1 cellular context compared by ENCODE assay signal in the genomic region with DNA sequence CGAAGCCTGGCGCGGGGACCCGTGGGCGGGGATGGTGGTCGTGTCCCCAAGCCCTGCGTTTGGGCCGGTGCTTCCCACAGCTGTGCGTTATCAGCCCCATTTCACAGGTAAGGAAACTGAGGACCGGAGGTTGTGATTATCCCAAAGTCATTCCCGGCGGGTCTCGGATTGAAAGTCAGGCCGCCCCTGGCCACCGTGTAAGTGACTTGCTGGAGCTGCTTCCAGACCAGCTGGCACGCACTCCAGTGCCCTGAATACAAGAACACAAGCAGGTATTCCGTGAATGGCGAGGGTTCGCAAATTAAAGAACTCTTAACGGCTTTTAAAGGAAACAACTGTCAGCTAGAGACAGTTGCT.
TF ChIP-seq lines count a peak whose summit lies in the region.

No MANE protein-coding gene starts in this region.

TF ChIP-seq in HepG2, 621 proteins besides CTCF, POLR2A, EP300 and RAD21 (continued from another document):
- TF ChIP-seq, protein P1, sequence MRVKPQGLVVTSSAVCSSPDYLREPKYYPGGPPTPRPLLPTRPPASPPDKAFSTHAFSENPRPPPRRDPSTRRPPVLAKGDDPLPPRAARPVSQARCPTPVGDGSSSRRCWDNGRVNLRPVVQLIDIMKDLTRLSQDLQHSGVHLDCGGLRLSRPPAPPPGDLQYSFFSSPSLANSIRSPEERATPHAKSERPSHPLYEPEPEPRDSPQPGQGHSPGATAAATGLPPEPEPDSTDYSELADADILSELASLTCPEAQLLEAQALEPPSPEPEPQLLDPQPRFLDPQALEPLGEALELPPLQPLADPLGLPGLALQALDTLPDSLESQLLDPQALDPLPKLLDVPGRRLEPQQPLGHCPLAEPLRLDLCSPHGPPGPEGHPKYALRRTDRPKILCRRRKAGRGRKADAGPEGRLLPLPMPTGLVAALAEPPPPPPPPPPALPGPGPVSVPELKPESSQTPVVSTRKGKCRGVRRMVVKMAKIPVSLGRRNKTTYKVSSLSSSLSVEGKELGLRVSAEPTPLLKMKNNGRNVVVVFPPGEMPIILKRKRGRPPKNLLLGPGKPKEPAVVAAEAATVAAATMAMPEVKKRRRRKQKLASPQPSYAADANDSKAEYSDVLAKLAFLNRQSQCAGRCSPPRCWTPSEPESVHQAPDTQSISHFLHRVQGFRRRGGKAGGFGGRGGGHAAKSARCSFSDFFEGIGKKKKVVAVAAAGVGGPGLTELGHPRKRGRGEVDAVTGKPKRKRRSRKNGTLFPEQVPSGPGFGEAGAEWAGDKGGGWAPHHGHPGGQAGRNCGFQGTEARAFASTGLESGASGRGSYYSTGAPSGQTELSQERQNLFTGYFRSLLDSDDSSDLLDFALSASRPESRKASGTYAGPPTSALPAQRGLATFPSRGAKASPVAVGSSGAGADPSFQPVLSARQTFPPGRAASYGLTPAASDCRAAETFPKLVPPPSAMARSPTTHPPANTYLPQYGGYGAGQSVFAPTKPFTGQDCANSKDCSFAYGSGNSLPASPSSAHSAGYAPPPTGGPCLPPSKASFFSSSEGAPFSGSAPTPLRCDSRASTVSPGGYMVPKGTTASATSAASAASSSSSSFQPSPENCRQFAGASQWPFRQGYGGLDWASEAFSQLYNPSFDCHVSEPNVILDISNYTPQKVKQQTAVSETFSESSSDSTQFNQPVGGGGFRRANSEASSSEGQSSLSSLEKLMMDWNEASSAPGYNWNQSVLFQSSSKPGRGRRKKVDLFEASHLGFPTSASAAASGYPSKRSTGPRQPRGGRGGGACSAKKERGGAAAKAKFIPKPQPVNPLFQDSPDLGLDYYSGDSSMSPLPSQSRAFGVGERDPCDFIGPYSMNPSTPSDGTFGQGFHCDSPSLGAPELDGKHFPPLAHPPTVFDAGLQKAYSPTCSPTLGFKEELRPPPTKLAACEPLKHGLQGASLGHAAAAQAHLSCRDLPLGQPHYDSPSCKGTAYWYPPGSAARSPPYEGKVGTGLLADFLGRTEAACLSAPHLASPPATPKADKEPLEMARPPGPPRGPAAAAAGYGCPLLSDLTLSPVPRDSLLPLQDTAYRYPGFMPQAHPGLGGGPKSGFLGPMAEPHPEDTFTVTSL (CRISPR knock-in tag; IDR thresholded peaks at IDR 0.05; ENCODE audit: borderline replicate concordance), result no peak
- TF ChIP-seq ZNF607 (CRISPR knock-in tag; IDR thresholded peaks at IDR 0.05; ENCODE audit: borderline replicate concordance) (no peak), MEIS2 (CRISPR knock-in tag; IDR thresholded peaks at IDR 0.05) (no peak), KMT2B (CRISPR knock-in tag; IDR thresholded peaks at IDR 0.05) (no peak), ZNF224 (CRISPR knock-in tag; IDR thresholded peaks at IDR 0.05) (0 out of 2 replicates have a peak, but pooled peaks have one; percentile 47), ZBTB38 (CRISPR knock-in tag; IDR thresholded peaks at IDR 0.05) (no peak), GATAD2A (CRISPR knock-in tag; IDR thresholded peaks at IDR 0.05) (no peak), FOSL2 (CRISPR knock-in tag; IDR thresholded peaks at IDR 0.05) (no peak), NR2F1 (CRISPR knock-in tag; IDR thresholded peaks at IDR 0.05) (no peak), NONO (IDR thresholded peaks at IDR 0.05) (no peak), NONO (CRISPR knock-in tag; conservative IDR thresholded peaks at IDR 0.05) (no peak), MTF1 (CRISPR knock-in tag; IDR thresholded peaks at IDR 0.05) (no peak), KDM3A (CRISPR knock-in tag; IDR thresholded peaks at IDR 0.05; ENCODE audit: low read depth) (no peak), FOXK2 (IDR thresholded peaks at IDR 0.05) (no peak), CBX5 (CRISPR knock-in tag; IDR thresholded peaks at IDR 0.05; ENCODE audit: borderline replicate concordance) (no peak), JUNB (CRISPR knock-in tag; IDR thresholded peaks at IDR 0.05; ENCODE audit: borderline replicate concordance) (no peak), SMYD3 (CRISPR knock-in tag; IDR thresholded peaks at IDR 0.05) (no peak), ZNF777 (CRISPR knock-in tag; IDR thresholded peaks at IDR 0.05) (no peak), ZNF30 (CRISPR knock-in tag; IDR thresholded peaks at IDR 0.05) (peak; percentile 42; the same call in 1 of the 2 replicates), BHLHE40 (IDR thresholded peaks at IDR 0.05; ENCODE audit: low read length) (no peak), ZNF263 (CRISPR knock-in tag; IDR thresholded peaks at IDR 0.05) (no peak), TMF1 (CRISPR knock-in tag; IDR thresholded peaks at IDR 0.05; ENCODE audit: low read depth) (no peak), HOXD1 (CRISPR knock-in tag; IDR thresholded peaks at IDR 0.05) (0 out of 2 replicates have a peak, but pooled peaks have one; percentile 0), ZNF24 (IDR thresholded peaks at IDR 0.05) (no peak)
- TF ChIP-seq, protein P2, sequence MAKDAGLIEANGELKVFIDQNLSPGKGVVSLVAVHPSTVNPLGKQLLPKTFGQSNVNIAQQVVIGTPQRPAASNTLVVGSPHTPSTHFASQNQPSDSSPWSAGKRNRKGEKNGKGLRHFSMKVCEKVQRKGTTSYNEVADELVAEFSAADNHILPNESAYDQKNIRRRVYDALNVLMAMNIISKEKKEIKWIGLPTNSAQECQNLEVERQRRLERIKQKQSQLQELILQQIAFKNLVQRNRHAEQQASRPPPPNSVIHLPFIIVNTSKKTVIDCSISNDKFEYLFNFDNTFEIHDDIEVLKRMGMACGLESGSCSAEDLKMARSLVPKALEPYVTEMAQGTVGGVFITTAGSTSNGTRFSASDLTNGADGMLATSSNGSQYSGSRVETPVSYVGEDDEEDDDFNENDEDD (CRISPR knock-in tag; IDR thresholded peaks at IDR 0.05; ENCODE audit: borderline replicate concordance), result no peak
- TF ChIP-seq, protein P3, sequence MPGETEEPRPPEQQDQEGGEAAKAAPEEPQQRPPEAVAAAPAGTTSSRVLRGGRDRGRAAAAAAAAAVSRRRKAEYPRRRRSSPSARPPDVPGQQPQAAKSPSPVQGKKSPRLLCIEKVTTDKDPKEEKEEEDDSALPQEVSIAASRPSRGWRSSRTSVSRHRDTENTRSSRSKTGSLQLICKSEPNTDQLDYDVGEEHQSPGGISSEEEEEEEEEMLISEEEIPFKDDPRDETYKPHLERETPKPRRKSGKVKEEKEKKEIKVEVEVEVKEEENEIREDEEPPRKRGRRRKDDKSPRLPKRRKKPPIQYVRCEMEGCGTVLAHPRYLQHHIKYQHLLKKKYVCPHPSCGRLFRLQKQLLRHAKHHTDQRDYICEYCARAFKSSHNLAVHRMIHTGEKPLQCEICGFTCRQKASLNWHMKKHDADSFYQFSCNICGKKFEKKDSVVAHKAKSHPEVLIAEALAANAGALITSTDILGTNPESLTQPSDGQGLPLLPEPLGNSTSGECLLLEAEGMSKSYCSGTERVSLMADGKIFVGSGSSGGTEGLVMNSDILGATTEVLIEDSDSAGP (CRISPR knock-in tag; IDR thresholded peaks at IDR 0.05; ENCODE audit: borderline replicate concordance), result 0 out of 2 replicates have a peak, but pooled peaks have one; percentile 6
- TF ChIP-seq, protein P4, sequence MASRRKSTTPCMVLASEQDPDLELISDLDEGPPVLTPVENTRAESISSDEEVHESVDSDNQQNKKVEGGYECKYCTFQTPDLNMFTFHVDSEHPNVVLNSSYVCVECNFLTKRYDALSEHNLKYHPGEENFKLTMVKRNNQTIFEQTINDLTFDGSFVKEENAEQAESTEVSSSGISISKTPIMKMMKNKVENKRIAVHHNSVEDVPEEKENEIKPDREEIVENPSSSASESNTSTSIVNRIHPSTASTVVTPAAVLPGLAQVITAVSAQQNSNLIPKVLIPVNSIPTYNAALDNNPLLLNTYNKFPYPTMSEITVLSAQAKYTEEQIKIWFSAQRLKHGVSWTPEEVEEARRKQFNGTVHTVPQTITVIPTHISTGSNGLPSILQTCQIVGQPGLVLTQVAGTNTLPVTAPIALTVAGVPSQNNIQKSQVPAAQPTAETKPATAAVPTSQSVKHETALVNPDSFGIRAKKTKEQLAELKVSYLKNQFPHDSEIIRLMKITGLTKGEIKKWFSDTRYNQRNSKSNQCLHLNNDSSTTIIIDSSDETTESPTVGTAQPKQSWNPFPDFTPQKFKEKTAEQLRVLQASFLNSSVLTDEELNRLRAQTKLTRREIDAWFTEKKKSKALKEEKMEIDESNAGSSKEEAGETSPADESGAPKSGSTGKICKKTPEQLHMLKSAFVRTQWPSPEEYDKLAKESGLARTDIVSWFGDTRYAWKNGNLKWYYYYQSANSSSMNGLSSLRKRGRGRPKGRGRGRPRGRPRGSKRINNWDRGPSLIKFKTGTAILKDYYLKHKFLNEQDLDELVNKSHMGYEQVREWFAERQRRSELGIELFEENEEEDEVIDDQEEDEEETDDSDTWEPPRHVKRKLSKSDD (CRISPR knock-in tag; IDR thresholded peaks at IDR 0.05; ENCODE audit: low read depth), result no peak
- TF ChIP-seq, protein P5, sequence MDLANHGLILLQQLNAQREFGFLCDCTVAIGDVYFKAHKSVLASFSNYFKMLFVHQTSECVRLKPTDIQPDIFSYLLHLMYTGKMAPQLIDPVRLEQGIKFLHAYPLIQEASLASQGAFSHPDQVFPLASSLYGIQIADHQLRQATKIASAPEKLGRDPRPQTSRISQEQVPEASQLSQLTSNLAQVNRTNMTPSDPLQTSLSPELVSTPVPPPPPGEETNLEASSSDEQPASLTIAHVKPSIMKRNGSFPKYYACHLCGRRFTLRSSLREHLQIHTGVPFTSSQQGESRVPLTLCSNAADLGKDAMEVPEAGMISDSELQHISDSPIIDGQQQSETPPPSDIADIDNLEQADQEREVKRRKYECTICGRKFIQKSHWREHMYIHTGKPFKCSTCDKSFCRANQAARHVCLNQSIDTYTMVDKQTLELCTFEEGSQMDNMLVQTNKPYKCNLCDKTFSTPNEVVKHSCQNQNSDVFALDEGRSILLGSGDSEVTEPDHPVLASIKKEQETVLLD (CRISPR knock-in tag; IDR thresholded peaks at IDR 0.05; ENCODE audit: low read depth), result no peak
